In genomic region chr12:95918194-95918993, GRCh38 we compare ENCODE assay signal across 8 cellular contexts. TPM values are rescaled to one million over a fixed set of nuclear protein-coding genes. Genes with fewer than 3 reads are reported as not detected.
A peak's percentile ranks its signal among the peaks of the same experiment; 100 is the strongest.
DNase-seq lines count a peak whose midpoint lies in the region; TF ChIP-seq lines count a peak whose summit lies in the region.

No MANE protein-coding gene starts in this region.

- CTCF ChIA-PET in HEK293T (lab: Yijun Ruan, JAX), result interaction anchor here (1.0 to 2.9 kb wide), 4 partner anchors 40 to 80 kb away, joined by 3 to 18 read pairs (median 6); no protein-coding TSS in a partner anchor

- H3K4me3 Mint-ChIP-seq in brain, result no peak overlapping the region

- TF ChIP-seq CTCF in brain (conservative IDR thresholded peaks at IDR 0.05), result peak; percentile 78 to 84

- peaks cover 0 to 12% (median 3%) of the 10 kb centered on the region in 5 experiments for H3K9me3 Mint-ChIP-seq in brain

- H3K36me3 Mint-ChIP-seq in brain, result no peaks in the 10 kb centered on the region

- POLR2A ChIA-PET in HEK293T (lab: Yijun Ruan, JAX), result no interaction called here

- peaks cover 7% of the 10 kb centered on the region for H3K27me3 Mint-ChIP-seq in brain

- peak; percentile 56 for DNase-seq in NCI-H1436 (lab: John Stamatoyannopoulos, UW)
- DNase-seq in NCI-H1436 treated with DMSO at 0.1 percent for 48 hours (lab: John Stamatoyannopoulos, UW), result no peak
- peak; percentile 74 for DNase-seq in HEK293T (ENCODE audit: extremely low spot score)
- peak; percentile 60 for DNase-seq in NCI-H1105 (lab: John Stamatoyannopoulos, UW)
- peak; percentile 64 for DNase-seq in SW480 (ENCODE audit: low spot score)
- peak; percentile 76 for DNase-seq in islet precursor cell
- DNase-seq in stimulated activated CD4-positive, alpha-beta T cell treated with anti-CD3 and anti-CD28 coated beads, Interleukin-4, amount 100 ng/mL, for 4 hours, result peak; percentile 5 to 40

- H3K27ac Mint-ChIP-seq in brain, result no peak overlapping the region

- no peaks in the 10 kb centered on the region for H3K4me1 Mint-ChIP-seq in brain

TF ChIP-seq in HEK293T, 16 proteins besides CTCF, POLR2A, EP300 and RAD21:
- no peak for TF ChIP-seq NFRKB (IDR thresholded peaks at IDR 0.05)
- TF ChIP-seq, protein P1, sequence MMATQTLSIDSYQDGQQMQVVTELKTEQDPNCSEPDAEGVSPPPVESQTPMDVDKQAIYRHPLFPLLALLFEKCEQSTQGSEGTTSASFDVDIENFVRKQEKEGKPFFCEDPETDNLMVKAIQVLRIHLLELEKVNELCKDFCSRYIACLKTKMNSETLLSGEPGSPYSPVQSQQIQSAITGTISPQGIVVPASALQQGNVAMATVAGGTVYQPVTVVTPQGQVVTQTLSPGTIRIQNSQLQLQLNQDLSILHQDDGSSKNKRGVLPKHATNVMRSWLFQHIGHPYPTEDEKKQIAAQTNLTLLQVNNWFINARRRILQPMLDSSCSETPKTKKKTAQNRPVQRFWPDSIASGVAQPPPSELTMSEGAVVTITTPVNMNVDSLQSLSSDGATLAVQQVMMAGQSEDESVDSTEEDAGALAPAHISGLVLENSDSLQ (IDR thresholded peaks at IDR 0.05), result no peak
- TF ChIP-seq SUZ12 (IDR thresholded peaks at IDR 0.05), result no peak
- TF ChIP-seq ZNF384 (IDR thresholded peaks at IDR 0.05), result no peak
- no peak for TF ChIP-seq L3MBTL2 (conservative IDR thresholded peaks at IDR 0.05)
- no peak for TF ChIP-seq SP1 (IDR thresholded peaks at IDR 0.05)
- no peak for TF ChIP-seq CTBP1 (IDR thresholded peaks at IDR 0.05; ENCODE audit: borderline replicate concordance)
- no peak for TF ChIP-seq ELF4 (IDR thresholded peaks at IDR 0.05)
- no peak for TF ChIP-seq TARDBP (IDR thresholded peaks at IDR 0.05)
- TF ChIP-seq ARNT (IDR thresholded peaks at IDR 0.05), result no peak
- no peak for TF ChIP-seq LEF1 (IDR thresholded peaks at IDR 0.05; ENCODE audit: borderline replicate concordance)
- no peak for TF ChIP-seq FOXM1 (IDR thresholded peaks at IDR 0.05; ENCODE audit: borderline replicate concordance)
- no peak for TF ChIP-seq FOXK2 (IDR thresholded peaks at IDR 0.05)
- no peak for TF ChIP-seq BHLHE40 (IDR thresholded peaks at IDR 0.05; ENCODE audit: borderline replicate concordance)
- no peak for TF ChIP-seq FOXA1 (IDR thresholded peaks at IDR 0.05)
- no peak for TF ChIP-seq HDGF (IDR thresholded peaks at IDR 0.05; ENCODE audit: borderline replicate concordance)

RNA-seq across cellular contexts. Expression of gene CCDC38, which starts 24.0 kb away (rescaled TPM):
- not detected for polyA plus RNA-seq in brain (ENCODE audit: insufficient read depth, low read depth, low replicate concordance)

RNA-seq across cellular contexts. Expression of gene AMDHD1, which starts 24.7 kb away (rescaled TPM):
- polyA plus RNA-seq in brain (ENCODE audit: insufficient read depth, low read depth, low replicate concordance), result not detected

RNA-seq across cellular contexts. Expression of gene SNRPF, which starts 59.6 kb away (rescaled TPM):
- 34.6 TPM for polyA plus RNA-seq in brain (ENCODE audit: insufficient read depth, low read depth, low replicate concordance)
